In genomic region chr1:209629621-209630382, GRCh38 we compare ENCODE assay signal across 16 cellular contexts. TPM values are rescaled to one million over a fixed set of nuclear protein-coding genes. Genes with fewer than 3 reads are reported as not detected.
A peak's percentile ranks its signal among the peaks of the same experiment; 100 is the strongest.
DNase-seq lines count a peak whose midpoint lies in the region; ATAC-seq and TF ChIP-seq lines count a peak whose summit lies in the region.
"Had no signal": no experiment of that assay in that cellular context is flagged by ENCODE, and none has a peak within 500 bp of the region (broad histone marks: within the 10 kb centered on the region; RNA-seq: fewer than 3 reads in every experiment).

No MANE protein-coding gene starts in this region.

- H3K9me3 ChIP-seq in right atrium auricular region (no peaks in the 10 kb centered on the region), esophagus squamous epithelium (no peaks in the 10 kb centered on the region), HAP-1 (no peaks in the 10 kb centered on the region)

- ATAC-seq in sciatic nerve = no peak
- ATAC-seq in HG02642 (IDR thresholded peaks at IDR 0.05; ENCODE audit: poor library complexity, unreplicated experiment) = no peak
- ATAC-seq: K562 had no signal

- in situ Hi-C loops in HAP-1 (cut with MboI; ENCODE audit: low sequenced_read_pairs) = no loop called here

- 100% methylated on average over 1 of the region's 11 CpGs; no CpG with 5 or more reads in 1 of the 2 donors for whole genome bisulfite sequencing in esophagus squamous epithelium, 2 donors

- TF ChIP-seq POLR2A in esophagus squamous epithelium (IDR thresholded peaks at IDR 0.05) = no peak

- intact Hi-C loops in cardiac septum (cut with DNase I) (loop anchor here (5.0 kb wide), 1 partner anchor 117 kb away; no protein-coding TSS in a partner anchor), esophagus squamous epithelium (cut with DNase I) (loop anchor here (10.0 kb wide), 1 partner anchor 55 kb away; no protein-coding TSS in a partner anchor), sciatic nerve (cut with DNase I) (loop anchor here (2.0 kb wide), 1 partner anchor 25 kb away; no protein-coding TSS in a partner anchor)

- TF ChIP-seq CTCF in right atrium auricular region (IDR thresholded peaks at IDR 0.05) = no peak
- TF ChIP-seq CTCF in esophagus squamous epithelium (IDR thresholded peaks at IDR 0.05) = no peak

- H3K4me1 ChIP-seq in right atrium auricular region (peaks cover 3 to 51% of the 10 kb centered on the region in 2 donors), esophagus squamous epithelium (peaks cover 17 to 72% (median 39%) of the 10 kb centered on the region in 3 donors), HAP-1 (no peaks in the 10 kb centered on the region)

- no peak for DNase-seq in right atrium auricular region (ENCODE audit: low spot score)
- DNase-seq in cardiac septum (ENCODE audit: low spot score) = no peak
- DNase-seq in esophagus squamous epithelium (lab: John Stamatoyannopoulos, UW) = no peak
- DNase-seq in pons (ENCODE audit: low spot score) = peak; percentile 89
- no peak for DNase-seq in HAP-1 (ENCODE audit: low spot score in 2 of 2)
- no peak for DNase-seq in sciatic nerve (ENCODE audit: low spot score)
- DNase-seq: CD4-positive, alpha-beta T cell; GF-D8; GM23248; NCI-H187; NCI-H2227 treated with DMSO at 0.1 percent for 48 hours; NCI-H510A treated with DMSO at 0.1 percent for 48 hours; NCI-H774; SHP77 had no signal

- H3K4me3 ChIP-seq in right atrium auricular region = no peak overlapping the region
- H3K4me3 ChIP-seq in esophagus squamous epithelium = no peak overlapping the region
- H3K4me3 ChIP-seq in HAP-1 = no peak overlapping the region
- H3K4me3 ChIP-seq: GM23248, K562 had no signal

- H3K27ac ChIP-seq in right atrium auricular region (peak overlapping the region; percentile 59 to 63), esophagus squamous epithelium (peak overlapping the region; percentile 24 to 69 (median 55))
- H3K27ac ChIP-seq: GM23248 had no signal

- H3K27me3 ChIP-seq in right atrium auricular region (no peaks in the 10 kb centered on the region), esophagus squamous epithelium (no peaks in the 10 kb centered on the region), HAP-1 (ENCODE audit: low read depth) (no peaks in the 10 kb centered on the region)

- H3K36me3 ChIP-seq in right atrium auricular region = no peaks in the 10 kb centered on the region
- H3K36me3 ChIP-seq in esophagus squamous epithelium = peaks cover 0 to 43% (median 0%) of the 10 kb centered on the region in 3 donors
- H3K36me3 ChIP-seq in HAP-1 (replicated peaks) = no peaks in the 10 kb centered on the region

RNA-seq across cellular contexts. Expression of gene LAMB3, which starts 22.4 kb away (rescaled TPM):
- total RNA-seq in right atrium auricular region (10 to 100 TPM in 1 of 2 donors, 1 to 10 TPM in 1; 4.7 to 11.1 TPM), cardiac septum (3.6 TPM), esophagus squamous epithelium (100 to 1,000 TPM in 3 of 4 donors, 10 to 100 TPM in 1; 65.4 to 121 (median 113) TPM), sciatic nerve (2.8 TPM)

RNA-seq across cellular contexts. Expression of gene G0S2, which starts 45.4 kb away (rescaled TPM):
- total RNA-seq in right atrium auricular region (100 to 1,000 TPM; 212 to 299 TPM), cardiac septum (246 TPM), esophagus squamous epithelium (10 to 100 TPM in 1 of 4 donors, 1 to 10 TPM in 3; 6.7 to 25.2 (median 7.1) TPM), sciatic nerve (93.0 TPM)

RNA-seq across cellular contexts. Expression of gene CAMK1G, which starts 46.3 kb away (rescaled TPM):
- under 1 TPM in 1 of 2 donors, not detected in 1; 0.28 TPM for total RNA-seq in right atrium auricular region
- total RNA-seq in cardiac septum = not detected
- total RNA-seq in esophagus squamous epithelium = under 1 TPM in 1 of 4 donors, not detected in 3; 0.19 TPM
- total RNA-seq in sciatic nerve = 0.18 TPM
- total RNA-seq: CD4-positive, alpha-beta T cell; K562 had no signal

Comparison
In these comparisons a context has a peak if more than half of its experiments do, and no peak if none do; other contexts are left out.
1. RNA of gene LAMB3, which starts 22.4 kb away (total RNA-seq): 65.4 to 121 TPM in esophagus squamous epithelium; 4.7 to 11.1 TPM in right atrium auricular region, 3.6 TPM in cardiac septum (single experiment) and 2.8 TPM in sciatic nerve (single experiment); every median in the first group is over 4 times any median in the second.